Comparison of ENCODE assay signal across 8 cellular contexts in genomic region chr3:38084019-38084968, GRCh38. TPM values are rescaled to one million over a fixed set of nuclear protein-coding genes. Genes with fewer than 3 reads are reported as not detected.
DNase-seq lines count a peak whose midpoint lies in the region; ATAC-seq and TF ChIP-seq lines count a peak whose summit lies in the region.

No MANE protein-coding gene starts in this region.

- no peaks in the 10 kb centered on the region for H3K4me1 Mint-ChIP-seq in activated naive CD4-positive, alpha-beta T cell treated with anti-CD3 and anti-CD28 coated beads, Interleukin-2, amount 10 ng/mL, durations not matched to agents 7 days and 5 days

- H3K4me3 Mint-ChIP-seq in activated naive CD4-positive, alpha-beta T cell treated with anti-CD3 and anti-CD28 coated beads, Interleukin-2, amount 10 ng/mL, durations not matched to agents 7 days and 5 days, result peak overlapping the region; percentile 9

- H3K4me2 ChIP-seq in smooth muscle cell, result no peak overlapping the region

- peaks cover 3% of the 10 kb centered on the region for H3K36me3 Mint-ChIP-seq in activated naive CD4-positive, alpha-beta T cell treated with anti-CD3 and anti-CD28 coated beads, Interleukin-2, amount 10 ng/mL, durations not matched to agents 7 days and 5 days

- in situ Hi-C loops in ACHN (cut with HindIII; ENCODE audit: low pct_ligation_motif_present, low pct_unique_long_range_greater_than_20kb, low sequenced_read_pairs), result no loop called here

- no peaks in the 10 kb centered on the region for H3F3A ChIP-seq in smooth muscle cell (ENCODE audit: low read depth)

- H3K9ac ChIP-seq in smooth muscle cell (ENCODE audit: low read depth), result no peak overlapping the region

- no peak overlapping the region for H3K4me3 ChIP-seq in HFF-Myc (replicated peaks; ENCODE audit: low read depth, low read length)
- no peak overlapping the region for H3K4me3 ChIP-seq in smooth muscle cell

- 93% methylated on average over 13 of the region's 14 CpGs for WGBS in smooth muscle cell (ENCODE audit: low lambda C conversion rate)

- H2AFZ ChIP-seq in smooth muscle cell (ENCODE audit: low read depth), result no peak overlapping the region

- H3K4me1 ChIP-seq in smooth muscle cell (ENCODE audit: low read depth), result no peaks in the 10 kb centered on the region

- H3K9me3 ChIP-seq in smooth muscle cell (replicated peaks; ENCODE audit: low read depth), result no peaks in the 10 kb centered on the region

- TF ChIP-seq CTCF in HFF-Myc (IDR thresholded peaks at IDR 0.05; ENCODE audit: low read depth, low read length, missing control alignments) (no peak), smooth muscle cell (IDR thresholded peaks at IDR 0.05; ENCODE audit: borderline replicate concordance, insufficient read depth, poor library complexity, severe bottlenecking) (no peak)

- H3K9me3 Mint-ChIP-seq in activated naive CD4-positive, alpha-beta T cell treated with anti-CD3 and anti-CD28 coated beads, Interleukin-2, amount 10 ng/mL, durations not matched to agents 7 days and 5 days, result peaks cover 16% of the 10 kb centered on the region

- no peaks in the 10 kb centered on the region for H3K27me3 ChIP-seq in smooth muscle cell (ENCODE audit: low read depth)

- no peaks in the 10 kb centered on the region for H4K20me1 ChIP-seq in smooth muscle cell (ENCODE audit: low read depth)

- no peaks in the 10 kb centered on the region for H3K79me2 ChIP-seq in smooth muscle cell (ENCODE audit: low read depth)

- ATAC-seq in GM18498 (IDR thresholded peaks at IDR 0.05; ENCODE audit: unreplicated experiment), result no peak

- H3K27ac Mint-ChIP-seq in activated naive CD4-positive, alpha-beta T cell treated with anti-CD3 and anti-CD28 coated beads, Interleukin-2, amount 10 ng/mL, durations not matched to agents 7 days and 5 days, result peak overlapping the region; percentile 69

- H3K36me3 ChIP-seq in smooth muscle cell (ENCODE audit: low read depth), result no peaks in the 10 kb centered on the region

- CTCF ChIA-PET in activated naive CD4-positive, alpha-beta T cell treated with anti-CD3 and anti-CD28 coated beads, Interleukin-2, amount 10 ng/mL, durations not matched to agents 7 days and 5 days (lab: Charles Lee), result no interaction called here

- DNase-seq in ACHN (peak; percentile 30), HFF-Myc (ENCODE audit: extremely low read depth, low read depth) (peak; percentile 16), iPS-NIHi7 (ENCODE audit: extremely low spot score) (peak; percentile 35), NCI-H2107 (lab: John Stamatoyannopoulos, UW) (no peak), smooth muscle cell (lab: John Stamatoyannopoulos, UW; ENCODE audit: unreplicated experiment) (no peak), DMS153 treated with DMSO at 0.1 percent for 48 hours (lab: John Stamatoyannopoulos, UW; ENCODE audit: unreplicated experiment) (no peak)
- DNase-seq in activated naive CD4-positive, alpha-beta T cell treated with anti-CD3 and anti-CD28 coated beads, Interleukin-2, amount 10 ng/mL, durations not matched to agents 7 days and 5 days, result peak; percentile 51

- peaks cover 5% of the 10 kb centered on the region for H3K27me3 Mint-ChIP-seq in activated naive CD4-positive, alpha-beta T cell treated with anti-CD3 and anti-CD28 coated beads, Interleukin-2, amount 10 ng/mL, durations not matched to agents 7 days and 5 days

- H3K27ac ChIP-seq in smooth muscle cell (ENCODE audit: low read depth), result no peak overlapping the region

RNA-seq across cellular contexts. Expression of gene DLEC1, which starts 45.3 kb away (rescaled TPM):
- 0.27 and 0.54 TPM in 2 replicates for total RNA-seq in smooth muscle cell
- 0.61 TPM in 1 of 2 replicates, not detected in the other for polyA plus RNA-seq in smooth muscle cell

RNA-seq across cellular contexts. Expression of gene ACAA1, which starts 52.6 kb away (rescaled TPM):
- 15.4 and 22.7 TPM in 2 replicates for total RNA-seq in smooth muscle cell
- polyA plus RNA-seq in smooth muscle cell, result 41.8 and 43.8 TPM in 2 replicates

RNA-seq across cellular contexts. Expression of gene MYD88, which starts 54.2 kb away (rescaled TPM):
- total RNA-seq in smooth muscle cell, result 8.2 and 14.1 TPM in 2 replicates
- polyA plus RNA-seq in smooth muscle cell, result 37.4 and 37.5 TPM in 2 replicates

RNA-seq across cellular contexts. Expression of gene PLCD1, which starts 54.9 kb away (rescaled TPM):
- total RNA-seq in smooth muscle cell, result 20.5 and 21.3 TPM in 2 replicates
- 33.3 and 34.8 TPM in 2 replicates for polyA plus RNA-seq in smooth muscle cell

Comparison
In these comparisons a context has a peak if more than half of its experiments do, and no peak if none do; other contexts are left out.
1. DNase-seq: peak in ACHN (single experiment), HFF-Myc (single experiment), activated naive CD4-positive, alpha-beta T cell treated with anti-CD3 and anti-CD28 coated beads, Interleukin-2, amount 10 ng/mL, durations not matched to agents 7 days and 5 days (single experiment) and iPS-NIHi7 (single experiment); none in NCI-H2107 (single experiment), smooth muscle cell (single experiment) and DMS153 treated with DMSO at 0.1 percent for 48 hours (single experiment).